ENCODE assay signal across 20 cellular contexts in the genomic region with DNA sequence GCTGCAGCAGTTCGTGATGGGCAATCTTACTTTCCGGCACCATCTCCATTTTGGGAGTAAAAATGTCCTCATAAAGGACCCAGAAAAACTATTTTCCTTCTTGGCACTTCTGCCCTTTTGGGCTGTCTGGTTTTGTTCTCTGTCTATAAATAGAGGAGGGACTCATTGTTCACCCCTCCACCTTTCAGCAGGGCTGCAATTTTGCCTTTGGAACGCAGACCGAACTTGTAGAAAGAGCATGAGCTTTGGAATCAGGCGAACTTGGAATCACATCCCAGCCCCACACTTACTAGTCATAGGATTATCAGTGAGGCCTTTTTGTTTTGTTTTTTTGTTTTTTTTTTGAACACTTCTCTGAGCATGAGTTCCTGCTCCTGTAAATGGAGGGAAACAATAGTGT.
A peak's percentile ranks its signal among the peaks of the same experiment; 100 is the strongest.
DNase-seq lines count a peak whose midpoint lies in the region; ATAC-seq, FAIRE-seq and TF ChIP-seq lines count a peak whose summit lies in the region.
"Had no signal": no experiment of that assay in that cellular context is flagged by ENCODE, and none has a peak within 500 bp of the region (broad histone marks: within the 10 kb centered on the region; RNA-seq: fewer than 3 reads in every experiment).

No MANE protein-coding gene starts in this region.

- H3K9me3 Mint-ChIP-seq in type B pancreatic cell, result peaks cover 4% of the 10 kb centered on the region

- H3K4ac ChIP-seq in trophoblast cell (ENCODE audit: low read depth, low read length), result no peak overlapping the region

- H3K27me3 ChIP-seq in left ventricle myocardium inferior (ENCODE audit: low read depth) (no peaks in the 10 kb centered on the region), trophoblast cell (ENCODE audit: insufficient read depth, low read length) (no peaks in the 10 kb centered on the region), right lobe of liver (no peaks in the 10 kb centered on the region)
- H3K27me3 ChIP-seq: SJCRH30 had no signal

- no peak for FAIRE-seq in urothelium cell line (lab: Jason Lieb, UNC)
- FAIRE-seq: D721Med had no signal

- peaks cover 44% of the 10 kb centered on the region for H3K4me1 ChIP-seq in left ventricle myocardium inferior
- peaks cover 15 to 17% of the 10 kb centered on the region in 2 experiments for H3K4me1 ChIP-seq in trophoblast cell (ENCODE audit: control insufficient read depth in 1 of 2, insufficient read depth in 2 of 2, low read length in 2 of 2)
- peaks cover 0 to 5% (median 0%) of the 10 kb centered on the region in 4 donors for H3K4me1 ChIP-seq in right lobe of liver

- TF ChIP-seq POLR2A in right lobe of liver (IDR thresholded peaks at IDR 0.05), result no peak

- no peak for ATAC-seq in right lobe of liver

- H4K12ac ChIP-seq in trophoblast cell (ENCODE audit: low read depth, low read length), result no peak overlapping the region

- H2AFZ ChIP-seq in trophoblast cell (ENCODE audit: insufficient read depth, low read length, poor library complexity), result no peak overlapping the region

- intact Hi-C loops in left ventricle myocardium inferior (cut with micrococcal nuclease), result no loop called here
- intact Hi-C loops in right lobe of liver (cut with DNase I), result no loop called here

- H3K9me3 ChIP-seq in left ventricle myocardium inferior (replicated peaks) (no peaks in the 10 kb centered on the region), trophoblast cell (ENCODE audit: insufficient read depth, low read depth, low read length) (no peaks in the 10 kb centered on the region), right lobe of liver (no peaks in the 10 kb centered on the region)
- H3K9me3 ChIP-seq: SJCRH30 had no signal

- DNase-seq in fibroblast of pulmonary artery (ENCODE audit: low read depth), result peak; percentile 33
- no peak for DNase-seq in left ventricle myocardium inferior
- no peak for DNase-seq in trophoblast cell
- DNase-seq in type B pancreatic cell (ENCODE audit: extremely low spot score, unreplicated experiment), result no peak
- no peak for DNase-seq in activated CD8-positive, alpha-beta memory T cell treated with anti-CD3 and anti-CD28 coated beads for 24 hours
- no peak for DNase-seq in urothelium cell line (ENCODE audit: low spot score)
- DNase-seq in stimulated activated CD4-positive, alpha-beta T cell treated with anti-CD3 and anti-CD28 coated beads, Interleukin-4, amount 100 ng/mL, for 1 hour, result no peak
- no peak for DNase-seq in right lobe of liver
- DNase-seq: AML-193, H7, NCI-H1417, NCI-H187, NCI-H226, NCI-H524, NCI-H82 had no signal

- peak overlapping the region; percentile 91 for H3K27ac ChIP-seq in left ventricle myocardium inferior (replicated peaks)
- no peak overlapping the region for H3K27ac ChIP-seq in trophoblast cell (ENCODE audit: low read depth, low read length)
- H3K27ac ChIP-seq in right lobe of liver, result no peak overlapping the region
- H3K27ac ChIP-seq: C4-2B, HL-60, RWPE1, SJCRH30 had no signal

- H3K36me3 ChIP-seq in left ventricle myocardium inferior (no peaks in the 10 kb centered on the region), trophoblast cell (ENCODE audit: control insufficient read depth in 1 of 2, insufficient read depth in 2 of 2, low read length in 2 of 2) (no peaks in the 10 kb centered on the region), right lobe of liver (no peaks in the 10 kb centered on the region)
- H3K36me3 ChIP-seq: SJCRH30 had no signal

- no peaks in the 10 kb centered on the region for H3K79me2 ChIP-seq in trophoblast cell (ENCODE audit: control insufficient read depth, insufficient read depth, low read length, poor library complexity)

- H2BK5ac ChIP-seq in trophoblast cell (ENCODE audit: low read depth, low read length, poor library complexity), result no peak overlapping the region

- H4K91ac ChIP-seq in trophoblast cell (ENCODE audit: low read depth, low read length), result no peak overlapping the region

- no peak overlapping the region for H3K14ac ChIP-seq in trophoblast cell (ENCODE audit: low read length)

- H3K4me3 Mint-ChIP-seq in type B pancreatic cell, result no peak overlapping the region

- no CpG with 5 or more reads among the region's 5 CpGs for whole genome bisulfite sequencing in trophoblast cell (ENCODE audit: extremely low coverage, insufficient coverage, insufficient read length)
- 83% methylated on average over 5 of the region's 5 CpGs for WGBS in right lobe of liver (ENCODE audit: insufficient coverage, low coverage, low lambda C conversion rate, missing lambda C conversion rate)

- H3K4me2 ChIP-seq in trophoblast cell (ENCODE audit: low read length), result no peak overlapping the region

- H3K4me3 ChIP-seq in fibroblast of pulmonary artery (replicated peaks; ENCODE audit: low read depth, low read length) (no peak overlapping the region), left ventricle myocardium inferior (no peak overlapping the region), trophoblast cell (ENCODE audit: low read depth, low read length) (no peak overlapping the region), right lobe of liver (no peak overlapping the region)
- H3K4me3 ChIP-seq: SJCRH30 had no signal

- peaks cover 7% of the 10 kb centered on the region for H3K79me1 ChIP-seq in trophoblast cell (ENCODE audit: low read length)

- H3K36me3 Mint-ChIP-seq in type B pancreatic cell, result no peaks in the 10 kb centered on the region

- peak overlapping the region; percentile 47 for H2AK5ac ChIP-seq in trophoblast cell (ENCODE audit: low read length)

- H3K9ac ChIP-seq in trophoblast cell (ENCODE audit: low read length), result no peak overlapping the region

- H3K27ac Mint-ChIP-seq in type B pancreatic cell, result peak overlapping the region; percentile 31

- H4K8ac ChIP-seq in trophoblast cell (ENCODE audit: low read depth, low read length), result no peak overlapping the region

- no peaks in the 10 kb centered on the region for H3K27me3 Mint-ChIP-seq in type B pancreatic cell

- H2BK120ac ChIP-seq in trophoblast cell (ENCODE audit: insufficient read depth, low read length, poor library complexity), result no peak overlapping the region

- H3K4me1 Mint-ChIP-seq in type B pancreatic cell (ENCODE audit: unreplicated experiment), result peaks cover 33% of the 10 kb centered on the region

- H2BK12ac ChIP-seq in trophoblast cell (ENCODE audit: low read length), result peak overlapping the region; percentile 78

- no peak for TF ChIP-seq CTCF in fibroblast of pulmonary artery (IDR thresholded peaks at IDR 0.05; ENCODE audit: low read length, missing control alignments)
- no peak for TF ChIP-seq CTCF in left ventricle myocardium inferior (IDR thresholded peaks at IDR 0.05; ENCODE audit: borderline replicate concordance)
- TF ChIP-seq CTCF in type B pancreatic cell (conservative IDR thresholded peaks at IDR 0.05), result no peak
- no peak for TF ChIP-seq CTCF in right lobe of liver (IDR thresholded peaks at IDR 0.05)

- no peak overlapping the region for H3K18ac ChIP-seq in trophoblast cell (ENCODE audit: low read length)

- H3K23ac ChIP-seq in trophoblast cell (ENCODE audit: low read length), result no peak overlapping the region
